ENCODE assay signal across 9 cellular contexts in genomic region chr11:62125316-62125715, GRCh38. TPM values are rescaled to one million over a fixed set of nuclear protein-coding genes. Genes with fewer than 3 reads are reported as not detected.
DNase-seq lines count a peak whose midpoint lies in the region; ATAC-seq and TF ChIP-seq lines count a peak whose summit lies in the region.
"Had no signal": no experiment of that assay in that cellular context is flagged by ENCODE, and none has a peak within 500 bp of the region (broad histone marks: within the 10 kb centered on the region; RNA-seq: fewer than 3 reads in every experiment).

No MANE protein-coding gene starts in this region.

- H4K20me1 ChIP-seq in H9 (ENCODE audit: control insufficient read depth, insufficient read depth, insufficient read length), result no peaks in the 10 kb centered on the region

- H2AK5ac ChIP-seq in H9 (ENCODE audit: insufficient read length, low read length), result no peak overlapping the region

- H3K4me1 Mint-ChIP-seq in H9, result peaks cover 18% of the 10 kb centered on the region in 2 experiments
- peaks cover 27% of the 10 kb centered on the region for H3K4me1 Mint-ChIP-seq in WTC11

- no peak overlapping the region for H3K14ac ChIP-seq in H9 (ENCODE audit: insufficient read depth, low read length)

- H3K4me2 ChIP-seq in H9 (ENCODE audit: insufficient read depth, insufficient read length, low read length), result peak overlapping the region; percentile 97

- no peak overlapping the region for H3K18ac ChIP-seq in H9 (ENCODE audit: insufficient read length, low read depth, low read length)

- no peak overlapping the region for H2BK5ac ChIP-seq in H9 (ENCODE audit: insufficient read length, low read length)

- H3K56ac ChIP-seq in H9 (ENCODE audit: insufficient read length, low read depth, low read length), result no peak overlapping the region

- no peak overlapping the region for H3T11ph ChIP-seq in H9 (ENCODE audit: low read length)

- peaks cover 22% of the 10 kb centered on the region for H3K36me3 ChIP-seq in iPS-15b (ENCODE audit: control insufficient read depth, insufficient read depth, low read length)

- H2BK15ac ChIP-seq in H9 (ENCODE audit: low read depth, low read length), result no peak overlapping the region

- H3K4me1 ChIP-seq in H9 (ENCODE audit: insufficient read depth, low read length) (peaks cover 2% of the 10 kb centered on the region; the same call in 1 of the 2 replicates), iPS-15b (ENCODE audit: control insufficient read depth, insufficient read depth, low read length) (peaks cover 14% of the 10 kb centered on the region)

- H4K8ac ChIP-seq in H9 (replicated peaks; ENCODE audit: insufficient read length, low read depth, low read length), result no peak overlapping the region

- peaks cover 36% of the 10 kb centered on the region; the same call in 1 of the 2 replicates for H3K79me2 ChIP-seq in H9 (ENCODE audit: insufficient read depth, low read length)

- H4K5ac ChIP-seq in H9 (ENCODE audit: insufficient read length, low read depth, low read length), result no peak overlapping the region

- H3K4ac ChIP-seq in H9 (ENCODE audit: low read depth, low read length), result no peak overlapping the region

- H3K36me3 Mint-ChIP-seq in H9 (ENCODE audit: insufficient read depth in 1 of 3, low read depth in 3 of 3) (peaks cover 24 to 37% (median 33%) of the 10 kb centered on the region in 3 experiments), WTC11 (peaks cover 22% of the 10 kb centered on the region)

- H2BK120ac ChIP-seq in H9 (ENCODE audit: low read depth, low read length, poor library complexity, severe bottlenecking), result no peak overlapping the region

- no peak overlapping the region for H4K91ac ChIP-seq in H9 (ENCODE audit: insufficient read length, low read depth, low read length)

- CTCF ChIA-PET in AG04450 (lab: Charles Lee) (no interaction called here), WTC11 (lab: Charles Lee) (no interaction called here)

- H3K9ac ChIP-seq in H9 (ENCODE audit: extremely low read depth, insufficient read length, low read length) (no peak overlapping the region), iPS-15b (ENCODE audit: low read depth, low read length) (peak overlapping the region; percentile 93)

- no peak for TF ChIP-seq CTCF in AG04450 (IDR thresholded peaks at IDR 0.05; ENCODE audit: low read depth, low read length)
- no peak for TF ChIP-seq CTCF in H9 (conservative IDR thresholded peaks at IDR 0.05)
- no peak for TF ChIP-seq CTCF in WTC11 (IDR thresholded peaks at IDR 0.05)

- H3K9me3 ChIP-seq in AG04450 (ENCODE audit: control insufficient read depth, insufficient read depth, low read length) (peaks cover 3% of the 10 kb centered on the region; the same call in 1 of the 2 replicates), H9 (ENCODE audit: control insufficient read depth, low read depth, low read length) (no peaks in the 10 kb centered on the region), iPS-15b (ENCODE audit: control insufficient read depth, insufficient read depth, low read length) (no peaks in the 10 kb centered on the region)

- ATAC-seq in WTC11 (no peak), HG03139 (IDR thresholded peaks at IDR 0.05; ENCODE audit: unreplicated experiment) (no peak), GM18867 (IDR thresholded peaks at IDR 0.05; ENCODE audit: unreplicated experiment) (no peak)

- H3K27ac Mint-ChIP-seq in H9 (peak overlapping the region in 2 of 3 experiments; percentile 70 to 85; a peak in 2 of 7 replicates), WTC11 (no peak overlapping the region; the same call in 1 of the 2 replicates)

- H3K27me3 ChIP-seq in AG04450 (ENCODE audit: control insufficient read depth, insufficient read depth, low read length) (no peaks in the 10 kb centered on the region), H9 (ENCODE audit: insufficient read depth, low read length) (no peaks in the 10 kb centered on the region), iPS-15b (ENCODE audit: control insufficient read depth, insufficient read depth, low read length) (no peaks in the 10 kb centered on the region)

- no peak overlapping the region for H3K23ac ChIP-seq in H9 (ENCODE audit: insufficient read length, low read depth, low read length)

- H2BK20ac ChIP-seq in H9 (ENCODE audit: low read depth, low read length, poor library complexity, severe bottlenecking), result no peak overlapping the region

- H3K4me3 Mint-ChIP-seq in H9 (peak overlapping the region; percentile 97 to 99), WTC11 (peak overlapping the region; percentile 97)

- no peak overlapping the region for H2BK12ac ChIP-seq in H9 (ENCODE audit: insufficient read length, low read depth, low read length)

- DNase-seq in AG04450 (ENCODE audit: low read depth, low spot score), result no peak
- DNase-seq in H9, result no peak
- DNase-seq in WTC11 (ENCODE audit: low spot score), result no peak
- no peak for DNase-seq in LoVo (ENCODE audit: low spot score)
- DNase-seq in germinal center (ENCODE audit: low spot score), result no peak
- DNase-seq: caudate nucleus had no signal

- no peaks in the 10 kb centered on the region; a peak in 1 of 5 replicates for H3K9me3 Mint-ChIP-seq in H9
- no peaks in the 10 kb centered on the region for H3K9me3 Mint-ChIP-seq in WTC11

- POLR2A ChIA-PET in AG04450 (lab: Yijun Ruan, JAX), result no interaction called here
- POLR2A ChIA-PET in WTC11 (lab: Charles Lee), result no interaction called here

- peaks cover 13% of the 10 kb centered on the region for H3K79me1 ChIP-seq in H9 (ENCODE audit: insufficient read depth, low read depth, low read length, poor library complexity, severe bottlenecking)

- H2AFZ ChIP-seq in H9 (ENCODE audit: low read length), result no peak overlapping the region

- no CpG with 5 or more reads among the region's 4 CpGs for WGBS in H9 (ENCODE audit: extremely low coverage, insufficient read length, low lambda C conversion rate)

- H3K27ac ChIP-seq in AG04450 (ENCODE audit: low read depth, low read length), result no peak overlapping the region
- H3K27ac ChIP-seq in H9 (ENCODE audit: insufficient read length, low read depth, low read length), result no peak overlapping the region

- H3K4me3 ChIP-seq in AG04450 (ENCODE audit: low read depth, low read length), result peak overlapping the region; percentile 100
- peak overlapping the region; percentile 98 for H3K4me3 ChIP-seq in iPS-15b (ENCODE audit: low read depth, low read length)

- no peaks in the 10 kb centered on the region for H3K27me3 Mint-ChIP-seq in H9 (ENCODE audit: low read depth)
- no peaks in the 10 kb centered on the region for H3K27me3 Mint-ChIP-seq in WTC11 (ENCODE audit: low read depth)

- H3K23me2 ChIP-seq in H9 (ENCODE audit: insufficient read length, low read depth, low read length, poor library complexity, severe bottlenecking), result peaks cover 8% of the 10 kb centered on the region

TF ChIP-seq in WTC11, 78 proteins besides CTCF, POLR2A, EP300 and RAD21 (continues in another document):
- no peak for TF ChIP-seq ZNF281 (CRISPR knock-in tag; IDR thresholded peaks at IDR 0.05)
- TF ChIP-seq NFYB (CRISPR knock-in tag; conservative IDR thresholded peaks at IDR 0.05; ENCODE audit: low read depth), result no peak
- TF ChIP-seq NFE2L1 (CRISPR knock-in tag; IDR thresholded peaks at IDR 0.05), result no peak
- no peak for TF ChIP-seq AFF4 (CRISPR knock-in tag; IDR thresholded peaks at IDR 0.05; ENCODE audit: borderline replicate concordance)

RNA-seq across cellular contexts. Expression of gene INCENP, which starts 1.5 kb away (rescaled TPM):
- polyA plus RNA-seq in AG04450 (2011; rRNA removed), result 6.4 and 8.2 TPM in 2 replicates
- polyA minus RNA-seq in AG04450 (2011; rRNA and poly(A)+ RNA removed), result 9.1 and 10.3 TPM in 2 replicates
- total RNA-seq in H9 (2021) (94.1 and 99.9 TPM in 2 replicates), WTC11 (2021) (125 to 158 TPM (median 126 TPM) in 3 replicates)
